Comparison of ENCODE assay signal across 8 cellular contexts in the genomic region with DNA sequence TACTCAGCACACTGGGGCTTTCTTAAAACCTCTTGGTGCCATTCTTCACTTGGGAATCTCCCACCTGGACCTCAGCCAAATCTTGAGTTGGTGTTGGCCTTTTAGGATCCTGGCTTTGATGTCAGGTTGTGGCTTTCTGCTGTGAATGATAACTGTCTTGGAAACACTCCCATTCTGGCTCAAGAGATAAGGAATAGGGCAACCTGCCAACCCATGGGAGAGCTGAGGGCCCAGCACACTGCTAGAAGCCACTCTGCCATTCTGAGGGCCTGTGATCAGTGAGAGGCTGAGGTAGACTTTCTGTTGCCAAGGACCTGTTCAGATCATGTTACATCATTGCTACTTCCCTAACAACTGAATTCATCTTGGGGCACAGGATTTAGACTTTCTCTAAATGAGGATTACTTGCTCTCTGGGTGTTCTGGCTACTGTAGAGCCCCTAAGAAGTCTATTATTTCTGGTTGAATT. TPM values are rescaled to one million over a fixed set of nuclear protein-coding genes. Genes with fewer than 3 reads are reported as not detected.
DNase-seq lines count a peak whose midpoint lies in the region; ATAC-seq, FAIRE-seq and TF ChIP-seq lines count a peak whose summit lies in the region.

No MANE protein-coding gene starts in this region.

- DNase-seq in DMS79 (lab: John Stamatoyannopoulos, UW) (peak; percentile 99), COLO668 (lab: John Stamatoyannopoulos, UW; ENCODE audit: unreplicated experiment) (no peak), AG20443 (ENCODE audit: low spot score) (no peak), D721Med (ENCODE audit: insufficient read length, low spot score) (no peak)
- DNase-seq in activated T-helper 2 cell treated with anti-CD3 and anti-CD28 coated beads, Interferon-gamma antibody, Interleukin-2, Interleukin-4, amounts not matched to agents 10 μg/mL and 5 μg/mL and 100 μg/mL, durations not matched to agents 14 hours and 24 hours and 36 hours (ENCODE audit: low spot score): no peak

- no peak for TF ChIP-seq CTCF in D721Med (IDR thresholded peaks at IDR 0.05; ENCODE audit: insufficient read depth, missing control alignments)

- H3K4me1 Mint-ChIP-seq in activated T-helper 2 cell treated with anti-CD3 and anti-CD28 coated beads, Interferon-gamma antibody, Interleukin-2, Interleukin-4, amounts not matched to agents 10 μg/mL and 5 μg/mL and 100 μg/mL, durations not matched to agents 14 hours and 24 hours and 36 hours (ENCODE audit: low read depth): peaks cover 58% of the 10 kb centered on the region
- peaks cover 5% of the 10 kb centered on the region for H3K4me1 Mint-ChIP-seq in stimulated activated memory B cell treated with anti-CD40 and anti-IgM and Interleukin-4, amounts not matched to agents 10 μg/mL and 1 μg/mL and 100 μg/mL, for 72 hours

- H3K27me3 Mint-ChIP-seq in activated T-helper 2 cell treated with anti-CD3 and anti-CD28 coated beads, Interferon-gamma antibody, Interleukin-2, Interleukin-4, amounts not matched to agents 10 μg/mL and 5 μg/mL and 100 μg/mL, durations not matched to agents 14 hours and 24 hours and 36 hours (ENCODE audit: low read depth): no peaks in the 10 kb centered on the region
- H3K27me3 Mint-ChIP-seq in stimulated activated memory B cell treated with anti-CD40 and anti-IgM and Interleukin-4, amounts not matched to agents 10 μg/mL and 1 μg/mL and 100 μg/mL, for 72 hours: no peaks in the 10 kb centered on the region

- no peaks in the 10 kb centered on the region for H3K9me3 Mint-ChIP-seq in activated T-helper 2 cell treated with anti-CD3 and anti-CD28 coated beads, Interferon-gamma antibody, Interleukin-2, Interleukin-4, amounts not matched to agents 10 μg/mL and 5 μg/mL and 100 μg/mL, durations not matched to agents 14 hours and 24 hours and 36 hours
- H3K9me3 Mint-ChIP-seq in stimulated activated memory B cell treated with anti-CD40 and anti-IgM and Interleukin-4, amounts not matched to agents 10 μg/mL and 1 μg/mL and 100 μg/mL, for 72 hours: no peaks in the 10 kb centered on the region

- intact Hi-C loops in activated T-helper 2 cell treated with anti-CD3 and anti-CD28 coated beads, Interferon-gamma antibody, Interleukin-2, Interleukin-4, amounts not matched to agents 10 μg/mL and 5 μg/mL and 100 μg/mL, durations not matched to agents 14 hours and 24 hours and 36 hours (cut with micrococcal nuclease): loop anchor here (1.0 to 10.0 kb wide), 3 partner anchors 16 to 160 kb away; no protein-coding TSS in a partner anchor

- peaks cover 33% of the 10 kb centered on the region for H3K36me3 Mint-ChIP-seq in activated T-helper 2 cell treated with anti-CD3 and anti-CD28 coated beads, Interferon-gamma antibody, Interleukin-2, Interleukin-4, amounts not matched to agents 10 μg/mL and 5 μg/mL and 100 μg/mL, durations not matched to agents 14 hours and 24 hours and 36 hours (ENCODE audit: low read depth)
- peaks cover 9% of the 10 kb centered on the region for H3K36me3 Mint-ChIP-seq in stimulated activated memory B cell treated with anti-CD40 and anti-IgM and Interleukin-4, amounts not matched to agents 10 μg/mL and 1 μg/mL and 100 μg/mL, for 72 hours

- no peak for FAIRE-seq in D721Med (lab: Jason Lieb, UNC)

- no peak overlapping the region for H3K4me3 Mint-ChIP-seq in activated T-helper 2 cell treated with anti-CD3 and anti-CD28 coated beads, Interferon-gamma antibody, Interleukin-2, Interleukin-4, amounts not matched to agents 10 μg/mL and 5 μg/mL and 100 μg/mL, durations not matched to agents 14 hours and 24 hours and 36 hours (ENCODE audit: low read depth)
- H3K4me3 Mint-ChIP-seq in stimulated activated memory B cell treated with anti-CD40 and anti-IgM and Interleukin-4, amounts not matched to agents 10 μg/mL and 1 μg/mL and 100 μg/mL, for 72 hours: no peak overlapping the region

- H3K27ac Mint-ChIP-seq in activated T-helper 2 cell treated with anti-CD3 and anti-CD28 coated beads, Interferon-gamma antibody, Interleukin-2, Interleukin-4, amounts not matched to agents 10 μg/mL and 5 μg/mL and 100 μg/mL, durations not matched to agents 14 hours and 24 hours and 36 hours: peak overlapping the region; percentile 84
- peak overlapping the region; percentile 30 for H3K27ac Mint-ChIP-seq in stimulated activated memory B cell treated with anti-CD40 and anti-IgM and Interleukin-4, amounts not matched to agents 10 μg/mL and 1 μg/mL and 100 μg/mL, for 72 hours

- peak; percentile 7 for ATAC-seq in GM19468 (IDR thresholded peaks at IDR 0.05; ENCODE audit: extremely low read depth, unreplicated experiment)
- peak; percentile 50 for ATAC-seq in HG03521 (IDR thresholded peaks at IDR 0.05; ENCODE audit: unreplicated experiment)
- peak; percentile 38 for ATAC-seq in stimulated activated memory B cell treated with anti-CD40 and anti-IgM and Interleukin-4, amounts not matched to agents 10 μg/mL and 1 μg/mL and 100 μg/mL, for 72 hours

RNA-seq across cellular contexts. Expression of a gene that starts 45.8 kb away (rescaled TPM):
- total RNA-seq in activated T-helper 2 cell treated with anti-CD3 and anti-CD28 coated beads, Interferon-gamma antibody, Interleukin-2, Interleukin-4, amounts not matched to agents 10 μg/mL and 5 μg/mL and 100 μg/mL, durations not matched to agents 14 hours and 24 hours and 36 hours: 0.41 and 0.44 TPM in 2 replicates

RNA-seq across cellular contexts. Expression of a gene that starts 48.4 kb away (rescaled TPM):
- 64.8 and 65.6 TPM in 2 replicates for total RNA-seq in activated T-helper 2 cell treated with anti-CD3 and anti-CD28 coated beads, Interferon-gamma antibody, Interleukin-2, Interleukin-4, amounts not matched to agents 10 μg/mL and 5 μg/mL and 100 μg/mL, durations not matched to agents 14 hours and 24 hours and 36 hours
